1 cellular context compared by ENCODE assay signal in the genomic region with DNA sequence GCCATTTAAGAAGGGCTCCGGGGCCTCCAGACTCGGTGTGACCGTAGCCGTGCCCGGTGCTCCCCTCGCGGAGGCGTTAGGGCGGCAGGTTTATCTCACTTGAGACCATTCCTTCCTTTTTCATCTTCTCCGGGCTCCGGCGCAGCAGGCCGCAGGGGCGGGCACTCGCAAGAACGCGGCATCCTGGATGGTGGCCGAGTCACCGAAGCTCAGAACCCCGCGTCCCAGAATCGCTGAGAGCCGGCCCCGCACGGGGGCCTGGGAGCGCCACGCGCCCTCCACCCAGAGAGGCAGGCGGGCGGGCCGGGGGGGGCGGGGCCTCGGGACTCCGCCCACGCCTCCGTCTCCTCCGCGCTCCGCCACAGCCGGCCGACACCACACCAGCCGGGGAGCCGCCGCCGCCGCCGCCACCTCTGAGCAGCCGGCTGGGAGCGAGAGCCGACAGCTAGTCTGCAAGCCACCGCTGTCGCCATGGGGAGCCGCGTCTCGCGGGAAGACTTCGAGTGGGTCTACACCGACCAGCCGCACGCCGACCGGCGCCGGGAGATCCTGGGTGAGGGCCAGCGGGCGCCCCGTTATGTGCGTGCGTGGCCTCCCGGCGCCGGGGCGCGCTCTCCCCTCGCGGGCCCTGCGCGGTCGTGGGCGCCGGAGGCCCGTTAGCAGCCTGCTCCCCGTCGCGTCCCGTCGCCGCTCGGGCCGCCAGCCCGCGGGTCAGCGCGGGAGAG.
TF ChIP-seq lines count a peak whose summit lies in the region.

Gene DEGS1 (plus strand): TSS at position 375 of the 725 bp plus-strand sequence. CDS start 97 bp downstream, at position 472.

TF ChIP-seq in HepG2, 621 proteins besides CTCF, POLR2A, EP300 and RAD21 (continued from another document and continues in another):
- TF ChIP-seq ZXDC (CRISPR knock-in tag; IDR thresholded peaks at IDR 0.05) = 0 out of 2 replicates have a peak, but pooled peaks have one; percentile 47
- TF ChIP-seq ZIK1 (CRISPR knock-in tag; IDR thresholded peaks at IDR 0.05; ENCODE audit: borderline replicate concordance, low read depth) = peak; percentile 59; the same call in 1 of the 2 replicates
- TF ChIP-seq KDM5A (IDR thresholded peaks at IDR 0.05; ENCODE audit: borderline replicate concordance, low read length) = peak; percentile 45; the same call in 1 of the 2 replicates
- TF ChIP-seq, protein P1, sequence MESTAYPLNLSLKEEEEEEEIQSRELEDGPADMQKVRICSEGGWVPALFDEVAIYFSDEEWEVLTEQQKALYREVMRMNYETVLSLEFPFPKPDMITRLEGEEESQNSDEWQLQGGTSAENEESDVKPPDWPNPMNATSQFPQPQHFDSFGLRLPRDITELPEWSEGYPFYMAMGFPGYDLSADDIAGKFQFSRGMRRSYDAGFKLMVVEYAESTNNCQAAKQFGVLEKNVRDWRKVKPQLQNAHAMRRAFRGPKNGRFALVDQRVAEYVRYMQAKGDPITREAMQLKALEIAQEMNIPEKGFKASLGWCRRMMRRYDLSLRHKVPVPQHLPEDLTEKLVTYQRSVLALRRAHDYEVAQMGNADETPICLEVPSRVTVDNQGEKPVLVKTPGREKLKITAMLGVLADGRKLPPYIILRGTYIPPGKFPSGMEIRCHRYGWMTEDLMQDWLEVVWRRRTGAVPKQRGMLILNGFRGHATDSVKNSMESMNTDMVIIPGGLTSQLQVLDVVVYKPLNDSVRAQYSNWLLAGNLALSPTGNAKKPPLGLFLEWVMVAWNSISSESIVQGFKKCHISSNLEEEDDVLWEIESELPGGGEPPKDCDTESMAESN (CRISPR knock-in tag; conservative IDR thresholded peaks at IDR 0.05) = peak; percentile 37; the same call in 1 of the 2 replicates
- no peak for TF ChIP-seq SETDB1 (CRISPR knock-in tag; IDR thresholded peaks at IDR 0.05; ENCODE audit: borderline replicate concordance)
- TF ChIP-seq NFKBIZ (CRISPR knock-in tag; IDR thresholded peaks at IDR 0.05) = no peak
- no peak for TF ChIP-seq CCAR2 (optimal IDR thresholded peaks at IDR 0.05; ENCODE audit: low read depth, low read length)
- no peak for TF ChIP-seq GLMP (CRISPR knock-in tag; IDR thresholded peaks at IDR 0.05; ENCODE audit: borderline replicate concordance)
- TF ChIP-seq KDM6A (CRISPR knock-in tag; IDR thresholded peaks at IDR 0.05; ENCODE audit: low read depth) = no peak
- peak; percentile 46 for TF ChIP-seq AGO2 (optimal IDR thresholded peaks at IDR 0.05; ENCODE audit: low read depth, low read length)
- peak; percentile 44 for TF ChIP-seq YY1 (IDR thresholded peaks at IDR 0.05; ENCODE audit: insufficient read depth, insufficient replicate concordance, low read depth, low read length)
- TF ChIP-seq JARID2 (CRISPR knock-in tag; IDR thresholded peaks at IDR 0.05; ENCODE audit: insufficient replicate concordance) = no peak
- no peak for TF ChIP-seq ZNF496 (CRISPR knock-in tag; IDR thresholded peaks at IDR 0.05; ENCODE audit: insufficient replicate concordance)
- TF ChIP-seq, protein P2, sequence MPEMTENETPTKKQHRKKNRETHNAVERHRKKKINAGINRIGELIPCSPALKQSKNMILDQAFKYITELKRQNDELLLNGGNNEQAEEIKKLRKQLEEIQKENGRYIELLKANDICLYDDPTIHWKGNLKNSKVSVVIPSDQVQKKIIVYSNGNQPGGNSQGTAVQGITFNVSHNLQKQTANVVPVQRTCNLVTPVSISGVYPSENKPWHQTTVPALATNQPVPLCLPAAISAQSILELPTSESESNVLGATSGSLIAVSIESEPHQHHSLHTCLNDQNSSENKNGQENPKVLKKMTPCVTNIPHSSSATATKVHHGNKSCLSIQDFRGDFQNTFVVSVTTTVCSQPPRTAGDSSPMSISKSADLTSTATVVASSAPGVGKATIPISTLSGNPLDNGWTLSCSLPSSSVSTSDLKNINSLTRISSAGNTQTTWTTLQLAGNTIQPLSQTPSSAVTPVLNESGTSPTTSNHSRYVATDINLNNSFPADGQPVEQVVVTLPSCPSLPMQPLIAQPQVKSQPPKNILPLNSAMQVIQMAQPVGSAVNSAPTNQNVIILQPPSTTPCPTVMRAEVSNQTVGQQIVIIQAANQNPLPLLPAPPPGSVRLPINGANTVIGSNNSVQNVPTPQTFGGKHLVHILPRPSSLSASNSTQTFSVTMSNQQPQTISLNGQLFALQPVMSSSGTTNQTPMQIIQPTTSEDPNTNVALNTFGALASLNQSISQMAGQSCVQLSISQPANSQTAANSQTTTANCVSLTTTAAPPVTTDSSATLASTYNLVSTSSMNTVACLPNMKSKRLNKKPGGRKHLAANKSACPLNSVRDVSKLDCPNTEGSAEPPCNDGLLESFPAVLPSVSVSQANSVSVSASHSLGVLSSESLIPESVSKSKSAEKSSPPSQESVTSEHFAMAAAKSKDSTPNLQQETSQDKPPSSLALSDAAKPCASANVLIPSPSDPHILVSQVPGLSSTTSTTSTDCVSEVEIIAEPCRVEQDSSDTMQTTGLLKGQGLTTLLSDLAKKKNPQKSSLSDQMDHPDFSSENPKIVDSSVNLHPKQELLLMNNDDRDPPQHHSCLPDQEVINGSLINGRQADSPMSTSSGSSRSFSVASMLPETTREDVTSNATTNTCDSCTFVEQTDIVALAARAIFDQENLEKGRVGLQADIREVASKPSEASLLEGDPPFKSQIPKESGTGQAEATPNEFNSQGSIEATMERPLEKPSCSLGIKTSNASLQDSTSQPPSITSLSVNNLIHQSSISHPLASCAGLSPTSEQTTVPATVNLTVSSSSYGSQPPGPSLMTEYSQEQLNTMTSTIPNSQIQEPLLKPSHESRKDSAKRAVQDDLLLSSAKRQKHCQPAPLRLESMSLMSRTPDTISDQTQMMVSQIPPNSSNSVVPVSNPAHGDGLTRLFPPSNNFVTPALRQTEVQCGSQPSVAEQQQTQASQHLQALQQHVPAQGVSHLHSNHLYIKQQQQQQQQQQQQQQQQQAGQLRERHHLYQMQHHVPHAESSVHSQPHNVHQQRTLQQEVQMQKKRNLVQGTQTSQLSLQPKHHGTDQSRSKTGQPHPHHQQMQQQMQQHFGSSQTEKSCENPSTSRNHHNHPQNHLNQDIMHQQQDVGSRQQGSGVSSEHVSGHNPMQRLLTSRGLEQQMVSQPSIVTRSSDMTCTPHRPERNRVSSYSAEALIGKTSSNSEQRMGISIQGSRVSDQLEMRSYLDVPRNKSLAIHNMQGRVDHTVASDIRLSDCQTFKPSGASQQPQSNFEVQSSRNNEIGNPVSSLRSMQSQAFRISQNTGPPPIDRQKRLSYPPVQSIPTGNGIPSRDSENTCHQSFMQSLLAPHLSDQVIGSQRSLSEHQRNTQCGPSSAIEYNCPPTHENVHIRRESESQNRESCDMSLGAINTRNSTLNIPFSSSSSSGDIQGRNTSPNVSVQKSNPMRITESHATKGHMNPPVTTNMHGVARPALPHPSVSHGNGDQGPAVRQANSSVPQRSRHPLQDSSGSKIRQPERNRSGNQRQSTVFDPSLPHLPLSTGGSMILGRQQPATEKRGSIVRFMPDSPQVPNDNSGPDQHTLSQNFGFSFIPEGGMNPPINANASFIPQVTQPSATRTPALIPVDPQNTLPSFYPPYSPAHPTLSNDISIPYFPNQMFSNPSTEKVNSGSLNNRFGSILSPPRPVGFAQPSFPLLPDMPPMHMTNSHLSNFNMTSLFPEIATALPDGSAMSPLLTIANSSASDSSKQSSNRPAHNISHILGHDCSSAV (CRISPR knock-in tag; IDR thresholded peaks at IDR 0.05; ENCODE audit: borderline replicate concordance) = no peak
- no peak for TF ChIP-seq FOXA1 (IDR thresholded peaks at IDR 0.05)
- TF ChIP-seq FOXA1 (CRISPR knock-in tag; IDR thresholded peaks at IDR 0.05) = no peak
- peak in 1 of 2 experiments; percentile 60; a peak in 1 of 4 replicates for TF ChIP-seq ATF4 (CRISPR knock-in tag; IDR thresholded peaks at IDR 0.05)
- TF ChIP-seq TRAFD1 (CRISPR knock-in tag; IDR thresholded peaks at IDR 0.05; ENCODE audit: borderline replicate concordance) = no peak
- TF ChIP-seq ZBTB38 (CRISPR knock-in tag; IDR thresholded peaks at IDR 0.05) = peak; percentile 61; the same call in 1 of the 2 replicates
- peak; percentile 46 for TF ChIP-seq MYC (CRISPR knock-in tag; IDR thresholded peaks at IDR 0.05; ENCODE audit: borderline replicate concordance)
- no peak for TF ChIP-seq FOXO4 (CRISPR knock-in tag; conservative IDR thresholded peaks at IDR 0.05)
- TF ChIP-seq, protein P3, sequence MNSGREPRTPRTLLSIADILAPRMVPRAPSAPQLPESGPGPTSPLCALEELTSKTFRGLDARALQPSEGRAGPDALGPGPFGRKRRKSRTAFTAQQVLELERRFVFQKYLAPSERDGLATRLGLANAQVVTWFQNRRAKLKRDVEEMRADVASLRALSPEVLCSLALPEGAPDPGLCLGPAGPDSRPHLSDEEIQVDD (CRISPR knock-in tag; IDR thresholded peaks at IDR 0.05; ENCODE audit: borderline replicate concordance) = no peak
- no peak for TF ChIP-seq ETV6 (CRISPR knock-in tag; conservative IDR thresholded peaks at IDR 0.05)
- TF ChIP-seq, protein P4, sequence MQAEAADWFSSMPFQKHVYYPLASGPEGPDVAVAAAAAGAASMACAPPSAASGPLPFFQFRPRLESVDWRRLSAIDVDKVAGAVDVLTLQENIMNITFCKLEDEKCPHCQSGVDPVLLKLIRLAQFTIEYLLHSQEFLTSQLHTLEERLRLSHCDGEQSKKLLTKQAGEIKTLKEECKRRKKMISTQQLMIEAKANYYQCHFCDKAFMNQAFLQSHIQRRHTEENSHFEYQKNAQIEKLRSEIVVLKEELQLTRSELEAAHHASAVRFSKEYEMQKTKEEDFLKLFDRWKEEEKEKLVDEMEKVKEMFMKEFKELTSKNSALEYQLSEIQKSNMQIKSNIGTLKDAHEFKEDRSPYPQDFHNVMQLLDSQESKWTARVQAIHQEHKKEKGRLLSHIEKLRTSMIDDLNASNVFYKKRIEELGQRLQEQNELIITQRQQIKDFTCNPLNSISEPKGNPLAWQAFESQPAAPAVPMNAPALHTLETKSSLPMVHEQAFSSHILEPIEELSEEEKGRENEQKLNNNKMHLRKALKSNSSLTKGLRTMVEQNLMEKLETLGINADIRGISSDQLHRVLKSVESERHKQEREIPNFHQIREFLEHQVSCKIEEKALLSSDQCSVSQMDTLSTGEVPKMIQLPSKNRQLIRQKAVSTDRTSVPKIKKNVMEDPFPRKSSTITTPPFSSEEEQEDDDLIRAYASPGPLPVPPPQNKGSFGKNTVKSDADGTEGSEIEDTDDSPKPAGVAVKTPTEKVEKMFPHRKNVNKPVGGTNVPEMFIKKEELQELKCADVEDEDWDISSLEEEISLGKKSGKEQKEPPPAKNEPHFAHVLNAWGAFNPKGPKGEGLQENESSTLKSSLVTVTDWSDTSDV (CRISPR knock-in tag; IDR thresholded peaks at IDR 0.05) = no peak
- 0 out of 2 replicates have a peak, but pooled peaks have one; percentile 50 for TF ChIP-seq ZNF274 (CRISPR knock-in tag; IDR thresholded peaks at IDR 0.05)
- TF ChIP-seq RELA (CRISPR knock-in tag; IDR thresholded peaks at IDR 0.05) = no peak
- no peak for TF ChIP-seq MAFF (IDR thresholded peaks at IDR 0.05; ENCODE audit: low read depth, low read length)
